Comparison of ENCODE assay signal across 26 cellular contexts in genomic region chr6:87815449-87815848, GRCh38.
"Had no signal": no experiment of that assay in that cellular context is flagged by ENCODE, and none has a peak within 500 bp of the region (broad histone marks: within the 10 kb centered on the region; RNA-seq: fewer than 3 reads in every experiment).

No MANE protein-coding gene starts in this region.

- H3K9ac ChIP-seq: neural progenitor cell had no signal

- H2AFZ ChIP-seq: neural progenitor cell had no signal

- H3K4me1 Mint-ChIP-seq: naive thymus-derived CD4-positive, alpha-beta T cell; neural progenitor cell; stimulated activated memory B cell treated with anti-CD40 and anti-IgM and Interleukin-4, amounts not matched to agents 10 μg/mL and 1 μg/mL and 100 μg/mL, for 72 hours had no signal

- H3K27ac Mint-ChIP-seq: naive thymus-derived CD4-positive, alpha-beta T cell; nephron; neural progenitor cell; stimulated activated memory B cell treated with anti-CD40 and anti-IgM and Interleukin-4, amounts not matched to agents 10 μg/mL and 1 μg/mL and 100 μg/mL, for 72 hours; type B pancreatic cell had no signal

- ATAC-seq: gastrocnemius medialis; left cardiac atrium; left lung; naive thymus-derived CD4-positive, alpha-beta T cell; stimulated activated memory B cell treated with anti-CD40 and anti-IgM and Interleukin-4, amounts not matched to agents 10 μg/mL and 1 μg/mL and 100 μg/mL, for 72 hours; stimulated activated naive CD8-positive, alpha-beta T cell treated with anti-CD3 and anti-CD28 coated beads, Interleukin-15, Interleukin-2, amounts not matched to agents 100 U/mL and 50 U/mL, for 24 hours had no signal

- H3K36me3 Mint-ChIP-seq: naive thymus-derived CD4-positive, alpha-beta T cell; neural progenitor cell; stimulated activated memory B cell treated with anti-CD40 and anti-IgM and Interleukin-4, amounts not matched to agents 10 μg/mL and 1 μg/mL and 100 μg/mL, for 72 hours; type B pancreatic cell had no signal

- H3K4me1 ChIP-seq: gastrocnemius medialis, left lung, neural progenitor cell, prostate gland, right atrium auricular region, sigmoid colon had no signal

- H3K4me3 Mint-ChIP-seq: naive thymus-derived CD4-positive, alpha-beta T cell; nephron; neural progenitor cell; stimulated activated memory B cell treated with anti-CD40 and anti-IgM and Interleukin-4, amounts not matched to agents 10 μg/mL and 1 μg/mL and 100 μg/mL, for 72 hours; type B pancreatic cell had no signal

- FAIRE-seq: endothelial cell of umbilical vein, islet of Langerhans, urothelium cell line had no signal

- DNase-seq: dermis blood vessel endothelial cell; effector memory CD4-positive, alpha-beta T cell; gastrocnemius medialis; head of caudate nucleus; left cardiac atrium; left lung; mesenchymal stem cell; midbrain; naive thymus-derived CD4-positive, alpha-beta T cell; sigmoid colon; stimulated activated CD4-positive, alpha-beta T cell treated with anti-CD3 and anti-CD28 coated beads, Interleukin-2, amount 100 ng/mL, for 24 hours; stimulated activated CD4-positive, alpha-beta T cell treated with anti-CD3 and anti-CD28 coated beads, Interleukin-4, amount 100 ng/mL, for 24 hours; stimulated activated naive CD8-positive, alpha-beta T cell treated with anti-CD3 and anti-CD28 coated beads, Interleukin-15, Interleukin-2, amounts not matched to agents 100 U/mL and 50 U/mL, for 24 hours; substantia nigra; testis; tibial artery had no signal

- H3K36me3 ChIP-seq: gastrocnemius medialis, left lung, neural progenitor cell, prostate gland, right atrium auricular region, sigmoid colon, tibial artery had no signal

- H3K4me3 ChIP-seq: coronary artery, gastrocnemius medialis, left lung, neural progenitor cell, prostate gland, right atrium auricular region, sigmoid colon, testis, tibial artery had no signal

- H3K9me3 Mint-ChIP-seq: nephron; stimulated activated memory B cell treated with anti-CD40 and anti-IgM and Interleukin-4, amounts not matched to agents 10 μg/mL and 1 μg/mL and 100 μg/mL, for 72 hours; type B pancreatic cell had no signal

- H3K27me3 ChIP-seq: left lung, neural progenitor cell, right atrium auricular region, sigmoid colon, testis had no signal

- H3K27me3 Mint-ChIP-seq: stimulated activated memory B cell treated with anti-CD40 and anti-IgM and Interleukin-4, amounts not matched to agents 10 μg/mL and 1 μg/mL and 100 μg/mL, for 72 hours; type B pancreatic cell had no signal

- H3K4me2 ChIP-seq: neural progenitor cell had no signal

- H3K9me3 ChIP-seq: gastrocnemius medialis, left lung, prostate gland, right atrium auricular region, sigmoid colon, testis, tibial artery had no signal

- H3K27ac ChIP-seq: coronary artery, gastrocnemius medialis, left lung, neural progenitor cell, prostate gland, right atrium auricular region, sigmoid colon, tibial artery had no signal
